11 cellular contexts compared by ENCODE assay signal in the genomic region with DNA sequence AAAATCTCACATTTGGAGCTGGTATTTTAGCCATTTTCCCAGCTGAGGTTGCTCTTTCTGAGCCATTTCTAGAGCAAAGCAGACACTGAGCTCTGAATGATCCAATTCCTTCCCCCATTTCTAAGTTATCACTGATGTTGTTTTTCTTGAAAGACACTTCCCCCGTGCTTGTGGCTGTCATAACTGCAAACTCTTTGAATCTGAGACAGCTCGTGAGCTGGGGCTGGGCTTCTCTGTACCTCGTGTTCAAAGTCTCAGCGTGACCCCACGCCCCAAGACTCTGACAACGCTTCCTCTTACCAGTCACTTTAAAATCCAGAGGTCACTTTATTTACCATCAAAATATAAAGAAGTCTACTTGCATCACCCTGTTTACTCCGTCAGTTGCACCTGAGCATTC. TPM values are rescaled to one million over a fixed set of nuclear protein-coding genes. Genes with fewer than 3 reads are reported as not detected.
DNase-seq lines count a peak whose midpoint lies in the region; ATAC-seq lines count a peak whose summit lies in the region.
"Had no signal": no experiment of that assay in that cellular context is flagged by ENCODE, and none has a peak within 500 bp of the region (broad histone marks: within the 10 kb centered on the region; RNA-seq: fewer than 3 reads in every experiment).

No MANE protein-coding gene starts in this region.

- H3K36me3 Mint-ChIP-seq in activated T-cell treated with anti-CD3 and anti-CD28 coated beads, Interleukin-2, amount 50 U/mL, for 72 hours (ENCODE audit: insufficient read depth in 2 of 2), result peaks cover 5 to 9% of the 10 kb centered on the region in 2 donors

- no peak overlapping the region for H3K27ac ChIP-seq in SJCRH30
- H3K27ac ChIP-seq: psoas muscle had no signal

- H3K36me3 ChIP-seq in SJCRH30, result peaks cover 29% of the 10 kb centered on the region

- H3K9me3 ChIP-seq in SJCRH30 (replicated peaks), result no peaks in the 10 kb centered on the region; the same call in 1 of the 2 replicates
- H3K9me3 ChIP-seq: psoas muscle had no signal

- no peaks in the 10 kb centered on the region for H3K27me3 ChIP-seq in SJCRH30

- H3K4me3 ChIP-seq in SJCRH30, result no peak overlapping the region
- H3K4me3 ChIP-seq: psoas muscle had no signal

- peak; percentile 59 for DNase-seq in T-helper 22 cell (ENCODE audit: low read depth)
- DNase-seq in activated T-cell treated with anti-CD3 and anti-CD28 coated beads, Interleukin-2, amount 50 U/mL, for 72 hours, result peak; percentile 69 to 73
- DNase-seq in left colon, result peak in 1 of 2 donors; percentile 27
- DNase-seq in stimulated activated naive CD8-positive, alpha-beta T cell treated with anti-CD3 and anti-CD28 coated beads, Interleukin-15, amount 100 ng/mL, for 72 hours, result peak in 1 of 2 donors; percentile 50
- DNase-seq in SJCRH30, result no peak
- DNase-seq: DMS153, NCI-H2107, psoas muscle had no signal

- no peaks in the 10 kb centered on the region for H3K9me3 Mint-ChIP-seq in activated T-cell treated with anti-CD3 and anti-CD28 coated beads, Interleukin-2, amount 50 U/mL, for 72 hours
- peaks cover 0 to 3% of the 10 kb centered on the region in 2 donors for H3K9me3 Mint-ChIP-seq in stimulated activated naive CD8-positive, alpha-beta T cell treated with anti-CD3 and anti-CD28 coated beads, Interleukin-15, amount 100 ng/mL, for 72 hours

- intact Hi-C loops in left colon (cut with DNase I, micrococcal nuclease), result no loop called here

- ATAC-seq in activated T-cell treated with anti-CD3 and anti-CD28 coated beads, Interleukin-2, amount 50 U/mL, for 72 hours (replicated peaks in 1 of 2), result peak; percentile 57 to 60
- ATAC-seq in left colon (peak; percentile 37), HG03025 (IDR thresholded peaks at IDR 0.05; ENCODE audit: low FRiP score, unreplicated experiment) (no peak), HG03135 (IDR thresholded peaks at IDR 0.05; ENCODE audit: unreplicated experiment) (no peak)
- ATAC-seq in stimulated activated naive CD8-positive, alpha-beta T cell treated with anti-CD3 and anti-CD28 coated beads, Interleukin-15, amount 100 ng/mL, for 72 hours, result peak; percentile 33
- ATAC-seq: psoas muscle had no signal

- peaks cover 99% of the 10 kb centered on the region for H3K4me1 Mint-ChIP-seq in activated T-cell treated with anti-CD3 and anti-CD28 coated beads, Interleukin-2, amount 50 U/mL, for 72 hours (ENCODE audit: low read depth)
- H3K4me1 Mint-ChIP-seq in stimulated activated naive CD8-positive, alpha-beta T cell treated with anti-CD3 and anti-CD28 coated beads, Interleukin-15, amount 100 ng/mL, for 72 hours, result peaks cover 100% of the 10 kb centered on the region

- H3K4me1 ChIP-seq in SJCRH30, result 0 out of 2 replicates have a peak, but pooled peaks cover 4% of the 10 kb centered on the region

- H3K4me3 Mint-ChIP-seq in activated T-cell treated with anti-CD3 and anti-CD28 coated beads, Interleukin-2, amount 50 U/mL, for 72 hours, result peak overlapping the region; percentile 76 to 80
- H3K4me3 Mint-ChIP-seq in stimulated activated naive CD8-positive, alpha-beta T cell treated with anti-CD3 and anti-CD28 coated beads, Interleukin-15, amount 100 ng/mL, for 72 hours, result peak overlapping the region; percentile 59 to 78

- peak overlapping the region; percentile 98 for H3K27ac Mint-ChIP-seq in activated T-cell treated with anti-CD3 and anti-CD28 coated beads, Interleukin-2, amount 50 U/mL, for 72 hours
- peak overlapping the region; percentile 65 to 89 for H3K27ac Mint-ChIP-seq in stimulated activated naive CD8-positive, alpha-beta T cell treated with anti-CD3 and anti-CD28 coated beads, Interleukin-15, amount 100 ng/mL, for 72 hours

- no peaks in the 10 kb centered on the region for H3K27me3 Mint-ChIP-seq in activated T-cell treated with anti-CD3 and anti-CD28 coated beads, Interleukin-2, amount 50 U/mL, for 72 hours (ENCODE audit: low read depth)
- H3K27me3 Mint-ChIP-seq in stimulated activated naive CD8-positive, alpha-beta T cell treated with anti-CD3 and anti-CD28 coated beads, Interleukin-15, amount 100 ng/mL, for 72 hours, result no peaks in the 10 kb centered on the region

RNA-seq across cellular contexts. Expression of gene CDRT15, which starts 35.1 kb away (rescaled TPM):
- not detected for total RNA-seq in activated T-cell treated with anti-CD3 and anti-CD28 coated beads, Interleukin-2, amount 50 U/mL, for 72 hours
- total RNA-seq in left colon, result not detected
- 0.36 and 0.66 TPM in 2 replicates for total RNA-seq in SJCRH30 (2014; rRNA removed; shearing (Covaris generic))
- total RNA-seq: lower leg skin, psoas muscle had no signal

Comparison
In these comparisons a context has a peak if more than half of its experiments do, and no peak if none do; other contexts are left out.
1. DNase-seq: peak in T-helper 22 cell (single experiment) and activated T-cell treated with anti-CD3 and anti-CD28 coated beads, Interleukin-2, amount 50 U/mL, for 72 hours (2 of 2); none in SJCRH30 (0 of 2).
2. ATAC-seq: peak in activated T-cell treated with anti-CD3 and anti-CD28 coated beads, Interleukin-2, amount 50 U/mL, for 72 hours (2 of 2), left colon (single experiment) and stimulated activated naive CD8-positive, alpha-beta T cell treated with anti-CD3 and anti-CD28 coated beads, Interleukin-15, amount 100 ng/mL, for 72 hours (single experiment); none in HG03025 (single experiment) and HG03135 (single experiment).